Comparison of ENCODE assay signal across 12 cellular contexts in genomic region chr9:33082135-33082534, GRCh38. TPM values are rescaled to one million over a fixed set of nuclear protein-coding genes. Genes with fewer than 3 reads are reported as not detected.
DNase-seq lines count a peak whose midpoint lies in the region; ATAC-seq and TF ChIP-seq lines count a peak whose summit lies in the region.
"Had no signal": no experiment of that assay in that cellular context is flagged by ENCODE, and none has a peak within 500 bp of the region (broad histone marks: within the 10 kb centered on the region; RNA-seq: fewer than 3 reads in every experiment).

No MANE protein-coding gene starts in this region.

- H3K9me3 Mint-ChIP-seq in activated naive CD8-positive, alpha-beta T cell treated with anti-CD3 and anti-CD28 coated beads for 36 hours: no peaks in the 10 kb centered on the region
- H3K9me3 Mint-ChIP-seq: central memory CD8-positive, alpha-beta T cell had no signal

- H3K27me3 ChIP-seq in BLaER1 (no peaks in the 10 kb centered on the region), DND-41 (ENCODE audit: insufficient read depth, low read length, poor library complexity) (no peaks in the 10 kb centered on the region)

- intact Hi-C loops in mucosa of descending colon (cut with DNase I, micrococcal nuclease): loop anchor here in 1 of 2 donors (5.0 kb wide), 1 partner anchor 145 kb away; no protein-coding TSS in a partner anchor

- H3K27ac Mint-ChIP-seq in activated naive CD8-positive, alpha-beta T cell treated with anti-CD3 and anti-CD28 coated beads for 36 hours: peak overlapping the region; percentile 69

- no peaks in the 10 kb centered on the region for H3K79me2 ChIP-seq in DND-41 (ENCODE audit: insufficient read depth, low read length)

- H3K4me3 ChIP-seq in BLaER1 (no peak overlapping the region), DND-41 (ENCODE audit: low read depth in 1 of 2, low read length in 2 of 2) (no peak overlapping the region), mucosa of descending colon (no peak overlapping the region)

- H3K4me1 ChIP-seq in BLaER1 (peaks cover 45% of the 10 kb centered on the region), DND-41 (ENCODE audit: insufficient read depth, low read length) (peaks cover 24% of the 10 kb centered on the region), mucosa of descending colon (ENCODE audit: low read depth) (peaks cover 3% of the 10 kb centered on the region)

- peak overlapping the region; percentile 76 for H3K4me2 ChIP-seq in BLaER1
- no peak overlapping the region for H3K4me2 ChIP-seq in DND-41 (ENCODE audit: insufficient read depth, low read length)

- H3K27ac ChIP-seq in BLaER1 (peak overlapping the region; percentile 65; the same call in 1 of the 2 replicates), DND-41 (ENCODE audit: low read length) (no peak overlapping the region)

- DNase-seq in DND-41 (peak; percentile 30), mucosa of descending colon (no peak), SW 1271 (lab: John Stamatoyannopoulos, UW) (no peak), 8988T (no peak)
- DNase-seq in activated naive CD8-positive, alpha-beta T cell treated with anti-CD3 and anti-CD28 coated beads for 36 hours: no peak
- DNase-seq: NCI-H2081 treated with DMSO at 0.1 percent for 48 hours; SHP77 treated with DMSO at 0.1 percent for 48 hours; stimulated activated CD4-positive, alpha-beta T cell treated with anti-CD3 and anti-CD28 coated beads, Interleukin-4, amount 100 ng/mL, for 1 hour had no signal

- no peaks in the 10 kb centered on the region for H3K36me3 Mint-ChIP-seq in activated naive CD8-positive, alpha-beta T cell treated with anti-CD3 and anti-CD28 coated beads for 36 hours

- H3K27me3 Mint-ChIP-seq in activated naive CD8-positive, alpha-beta T cell treated with anti-CD3 and anti-CD28 coated beads for 36 hours: no peaks in the 10 kb centered on the region
- H3K27me3 Mint-ChIP-seq: central memory CD8-positive, alpha-beta T cell had no signal

- no peaks in the 10 kb centered on the region for H3K9me3 ChIP-seq in BLaER1
- no peaks in the 10 kb centered on the region for H3K9me3 ChIP-seq in DND-41 (ENCODE audit: insufficient read depth, low read length, severe bottlenecking)
- no peaks in the 10 kb centered on the region for H3K9me3 ChIP-seq in mucosa of descending colon

- no peak for TF ChIP-seq CTCF in DND-41 (IDR thresholded peaks at IDR 0.05; ENCODE audit: borderline replicate concordance, extremely low read depth, low read length, poor library complexity, severe bottlenecking)
- TF ChIP-seq CTCF in mucosa of descending colon (IDR thresholded peaks at IDR 0.05): no peak

- peak overlapping the region; percentile 45 for H2AFZ ChIP-seq in DND-41 (ENCODE audit: low read depth, low read length)

- H3K36me3 ChIP-seq in BLaER1 (no peaks in the 10 kb centered on the region), DND-41 (ENCODE audit: insufficient read depth, low read length) (no peaks in the 10 kb centered on the region), mucosa of descending colon (ENCODE audit: low read depth) (no peaks in the 10 kb centered on the region)

- peaks cover 10% of the 10 kb centered on the region for H3K4me1 Mint-ChIP-seq in activated naive CD8-positive, alpha-beta T cell treated with anti-CD3 and anti-CD28 coated beads for 36 hours

- peak overlapping the region; percentile 39 for H3K4me3 Mint-ChIP-seq in activated naive CD8-positive, alpha-beta T cell treated with anti-CD3 and anti-CD28 coated beads for 36 hours
- H3K4me3 Mint-ChIP-seq: central memory CD8-positive, alpha-beta T cell had no signal

- H4K20me1 ChIP-seq in BLaER1: no peaks in the 10 kb centered on the region
- H4K20me1 ChIP-seq in DND-41 (ENCODE audit: insufficient read depth, low read length): no peaks in the 10 kb centered on the region

- H3K9ac ChIP-seq in BLaER1: peak overlapping the region; percentile 43; the same call in 1 of the 2 replicates
- H3K9ac ChIP-seq in DND-41 (ENCODE audit: low read depth, low read length): no peak overlapping the region

- ATAC-seq in DND-41 (ENCODE audit: insufficient read depth, low read depth): no peak
- peak; percentile 6 for ATAC-seq in mucosa of descending colon
- ATAC-seq in GM21515 (IDR thresholded peaks at IDR 0.05; ENCODE audit: unreplicated experiment): no peak
- no peak for ATAC-seq in HG03378 (IDR thresholded peaks at IDR 0.05; ENCODE audit: unreplicated experiment)

RNA-seq across cellular contexts. Expression of gene SMU1, which starts 5.7 kb away (rescaled TPM):
- 10 to 100 TPM; 27.0 to 28.9 TPM for total RNA-seq in activated naive CD8-positive, alpha-beta T cell treated with anti-CD3 and anti-CD28 coated beads for 36 hours
- total RNA-seq in mucosa of descending colon: 10 to 100 TPM; 15.5 to 23.6 (median 17.1) TPM

RNA-seq across cellular contexts. Expression of gene DNAJA1, which starts 57.1 kb away (rescaled TPM):
- total RNA-seq in activated naive CD8-positive, alpha-beta T cell treated with anti-CD3 and anti-CD28 coated beads for 36 hours: 100 to 1,000 TPM; 222 to 223 TPM
- total RNA-seq in mucosa of descending colon: 100 to 1,000 TPM in 1 of 3 donors, 10 to 100 TPM in 2; 47.3 to 122 (median 74.4) TPM
